8 cellular contexts compared by ENCODE assay signal in genomic region chr2:98444436-98445166, GRCh38. TPM values are rescaled to one million over a fixed set of nuclear protein-coding genes. Genes with fewer than 3 reads are reported as not detected.
DNase-seq lines count a peak whose midpoint lies in the region; ATAC-seq, FAIRE-seq and TF ChIP-seq lines count a peak whose summit lies in the region.

Gene INPP4A (plus strand): TSS chr2:98444858. CDS start chr2:98520049, 75,191 bp downstream.

- H4K20me1 ChIP-seq in astrocyte (ENCODE audit: insufficient read depth, low read length) (peaks cover 33% of the 10 kb centered on the region), hepatocyte (ENCODE audit: insufficient read depth, poor library complexity, severe bottlenecking) (peaks cover 10% of the 10 kb centered on the region)

- WGBS in hepatocyte (ENCODE audit: low lambda C conversion rate, missing lambda C conversion rate), result 1% methylated on average over 28 of the region's 74 CpGs

- H3K4me3 Mint-ChIP-seq in astrocyte (ENCODE audit: unreplicated experiment), result peak within 1 kb of the TSS; percentile 97

- H3K4me3 ChIP-seq in astrocyte (ENCODE audit: insufficient read depth, low read depth, low read length) (peak within 1 kb of the TSS; percentile 78), hepatocyte (peak within 1 kb of the TSS; percentile 88), retinal pigment epithelial cell (ENCODE audit: low read length) (peak within 1 kb of the TSS; percentile 79)

- DNase-seq in NCI-H1092 treated with DMSO at 0.1 percent for 48 hours (lab: John Stamatoyannopoulos, UW) (peak; percentile 54), T-helper 22 cell (ENCODE audit: low read depth) (peak; percentile 65), astrocyte (ENCODE audit: low read depth) (no peak), hepatocyte (ENCODE audit: low spot score) (peak; percentile 89), retinal pigment epithelial cell (ENCODE audit: low read depth) (no peak), middle frontal gyrus (ENCODE audit: extremely low spot score, low spot score) (no peak)

- H3K27ac ChIP-seq in astrocyte (ENCODE audit: low read depth, low read length) (peak within 1 kb of the TSS; percentile 54), hepatocyte (peak within 1 kb of the TSS; percentile 70)

- H3K36me3 Mint-ChIP-seq in astrocyte (ENCODE audit: low read depth, unreplicated experiment), result no peaks in the 10 kb centered on the region

- H3K36me3 ChIP-seq in astrocyte (ENCODE audit: insufficient read depth, low read length) (no peaks in the 10 kb centered on the region), hepatocyte (replicated peaks; ENCODE audit: insufficient read depth, low read depth) (no peaks in the 10 kb centered on the region)

- peak within 1 kb of the TSS; percentile 87 for H3K27ac Mint-ChIP-seq in astrocyte (ENCODE audit: unreplicated experiment)

- H3K4me1 ChIP-seq in astrocyte (ENCODE audit: insufficient read depth, low read length) (peaks cover 9% of the 10 kb centered on the region), hepatocyte (ENCODE audit: insufficient read depth) (peaks cover 25% of the 10 kb centered on the region)

- ATAC-seq in GM18498 (IDR thresholded peaks at IDR 0.05; ENCODE audit: unreplicated experiment), result peak; percentile 86
- ATAC-seq in HG02678 (IDR thresholded peaks at IDR 0.05; ENCODE audit: unreplicated experiment), result peak; percentile 84

- H3K79me2 ChIP-seq in astrocyte (ENCODE audit: insufficient read depth, low read length) (peaks cover 41% of the 10 kb centered on the region), hepatocyte (peaks cover 45% of the 10 kb centered on the region)

- no peaks in the 10 kb centered on the region for H3K9me2 ChIP-seq in hepatocyte (replicated peaks; ENCODE audit: insufficient read depth)

- FAIRE-seq in astrocyte (lab: Jason Lieb, UNC), result no peak

- H3K9ac ChIP-seq in astrocyte (ENCODE audit: low read length), result peak within 1 kb of the TSS; percentile 82

- H3K9me3 Mint-ChIP-seq in astrocyte (ENCODE audit: unreplicated experiment), result peaks cover 2% of the 10 kb centered on the region

- H2AFZ ChIP-seq in astrocyte (ENCODE audit: low read depth, low read length) (peak within 1 kb of the TSS; percentile 92), hepatocyte (peak within 1 kb of the TSS; percentile 88)

- H3K27me3 ChIP-seq in astrocyte (ENCODE audit: insufficient read depth, low read length) (peaks cover 2% of the 10 kb centered on the region), hepatocyte (no peaks in the 10 kb centered on the region)

- H3K9me3 ChIP-seq in astrocyte (ENCODE audit: insufficient read depth, low read depth, low read length) (no peaks in the 10 kb centered on the region), hepatocyte (ENCODE audit: low read depth) (no peaks in the 10 kb centered on the region)

- H3K4me1 Mint-ChIP-seq in astrocyte (ENCODE audit: low read depth, unreplicated experiment), result peaks cover 10% of the 10 kb centered on the region

- TF ChIP-seq CTCF in astrocyte (IDR thresholded peaks at IDR 0.05; ENCODE audit: insufficient read depth, low read depth, low read length) (no peak), hepatocyte (IDR thresholded peaks at IDR 0.05; ENCODE audit: poor library complexity) (peak; percentile 6), retinal pigment epithelial cell (conservative IDR thresholded peaks at IDR 0.05; ENCODE audit: low read depth, low read length) (no peak)

- H3K27me3 Mint-ChIP-seq in astrocyte (ENCODE audit: low read depth, unreplicated experiment), result no peaks in the 10 kb centered on the region

- H3K4me2 ChIP-seq in astrocyte (ENCODE audit: low read length) (peak within 1 kb of the TSS; percentile 91), hepatocyte (peak within 1 kb of the TSS; percentile 82)

RNA-seq across cellular contexts. Expression of gene INPP4A, which starts in this region (rescaled TPM):
- total RNA-seq in astrocyte (19.4 and 23.4 TPM in 2 replicates), hepatocyte (9.2 and 13.1 TPM in 2 replicates)
- polyA plus RNA-seq in hepatocyte, result 6.2 and 7.9 TPM in 2 replicates

Comparison
In these comparisons a context has a peak if more than half of its experiments do, and no peak if none do; other contexts are left out.
1. DNase-seq: peak in NCI-H1092 treated with DMSO at 0.1 percent for 48 hours (single experiment), T-helper 22 cell (single experiment) and hepatocyte (single experiment); none in astrocyte (single experiment), retinal pigment epithelial cell (single experiment) and middle frontal gyrus (single experiment).
2. Peak in every context shown above with its lines, with median percentiles within 50 percentile points of each other: H3K4me3 ChIP-seq.